ENCODE assay signal across 14 cellular contexts in the genomic region with DNA sequence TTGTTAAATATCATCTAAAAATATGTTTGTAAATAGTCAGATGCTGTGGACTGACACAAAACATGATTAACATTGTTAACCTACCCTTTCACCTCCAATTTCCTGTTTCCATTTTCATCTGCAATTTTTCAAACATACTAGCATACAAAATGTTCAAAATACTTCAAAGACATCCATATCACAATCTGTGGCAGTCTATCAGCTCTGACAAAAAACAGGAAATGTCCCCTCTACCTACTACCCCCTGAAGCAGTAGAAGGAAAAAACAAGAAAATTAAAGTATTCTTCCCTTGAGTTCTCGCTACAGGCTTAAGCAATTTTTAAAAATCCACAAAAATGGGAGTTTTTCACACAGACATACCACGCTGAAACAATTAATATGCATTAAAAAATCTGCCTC.
"Had no signal": no experiment of that assay in that cellular context is flagged by ENCODE, and none has a peak within 500 bp of the region (broad histone marks: within the 10 kb centered on the region; RNA-seq: fewer than 3 reads in every experiment).

No MANE protein-coding gene starts in this region.

- ATAC-seq: left ventricle myocardium superior; stimulated activated memory B cell treated with anti-CD40 and anti-IgM and Interleukin-4, amounts not matched to agents 10 μg/mL and 1 μg/mL and 100 μg/mL, for 72 hours had no signal

- H3K4me3 Mint-ChIP-seq: activated T-helper 1 cell treated with anti-CD3 and anti-CD28 coated beads, Interleukin-12 subunit alpha, Interleukin-12 subunit beta, Interleukin-2, Interleukin-4 antibody, amounts not matched to agents 30 ng/mL and 10 ng/mL and 1 ng/mL, durations not matched to agents 14 hours and 24 hours and 36 hours; brain; neural crest cell; stimulated activated memory B cell treated with anti-CD40 and anti-IgM and Interleukin-4, amounts not matched to agents 10 μg/mL and 1 μg/mL and 100 μg/mL, for 72 hours had no signal

- H3K36me3 ChIP-seq: ovary, thyroid gland, WERI-Rb-1 had no signal

- H3K4me3 ChIP-seq: ovary, thyroid gland had no signal

- H3K9me3 ChIP-seq: ovary, thyroid gland had no signal

- DNase-seq: activated naive CD4-positive, alpha-beta T cell; effector CD8-positive, alpha-beta T cell; foreskin melanocyte; kidney glomerular epithelial cell; left ventricle myocardium superior; mesendoderm; ovary; thyroid gland; WERI-Rb-1 had no signal

- H3K4me1 ChIP-seq: thyroid gland had no signal

- H3K4me1 Mint-ChIP-seq: brain had no signal

- H3K9me3 Mint-ChIP-seq: activated T-helper 1 cell treated with anti-CD3 and anti-CD28 coated beads, Interleukin-12 subunit alpha, Interleukin-12 subunit beta, Interleukin-2, Interleukin-4 antibody, amounts not matched to agents 30 ng/mL and 10 ng/mL and 1 ng/mL, durations not matched to agents 14 hours and 24 hours and 36 hours; neural crest cell; stimulated activated memory B cell treated with anti-CD40 and anti-IgM and Interleukin-4, amounts not matched to agents 10 μg/mL and 1 μg/mL and 100 μg/mL, for 72 hours had no signal

- H3K27me3 Mint-ChIP-seq: stimulated activated memory B cell treated with anti-CD40 and anti-IgM and Interleukin-4, amounts not matched to agents 10 μg/mL and 1 μg/mL and 100 μg/mL, for 72 hours had no signal

- H3K27me3 ChIP-seq: ovary, thyroid gland had no signal

- H3K27ac Mint-ChIP-seq: activated T-helper 1 cell treated with anti-CD3 and anti-CD28 coated beads, Interleukin-12 subunit alpha, Interleukin-12 subunit beta, Interleukin-2, Interleukin-4 antibody, amounts not matched to agents 30 ng/mL and 10 ng/mL and 1 ng/mL, durations not matched to agents 14 hours and 24 hours and 36 hours; brain had no signal

- H3K27ac ChIP-seq: epithelial cell of prostate, ovary, thyroid gland, WERI-Rb-1 had no signal
